Comparison of ENCODE assay signal across 2 cellular contexts in the genomic region with DNA sequence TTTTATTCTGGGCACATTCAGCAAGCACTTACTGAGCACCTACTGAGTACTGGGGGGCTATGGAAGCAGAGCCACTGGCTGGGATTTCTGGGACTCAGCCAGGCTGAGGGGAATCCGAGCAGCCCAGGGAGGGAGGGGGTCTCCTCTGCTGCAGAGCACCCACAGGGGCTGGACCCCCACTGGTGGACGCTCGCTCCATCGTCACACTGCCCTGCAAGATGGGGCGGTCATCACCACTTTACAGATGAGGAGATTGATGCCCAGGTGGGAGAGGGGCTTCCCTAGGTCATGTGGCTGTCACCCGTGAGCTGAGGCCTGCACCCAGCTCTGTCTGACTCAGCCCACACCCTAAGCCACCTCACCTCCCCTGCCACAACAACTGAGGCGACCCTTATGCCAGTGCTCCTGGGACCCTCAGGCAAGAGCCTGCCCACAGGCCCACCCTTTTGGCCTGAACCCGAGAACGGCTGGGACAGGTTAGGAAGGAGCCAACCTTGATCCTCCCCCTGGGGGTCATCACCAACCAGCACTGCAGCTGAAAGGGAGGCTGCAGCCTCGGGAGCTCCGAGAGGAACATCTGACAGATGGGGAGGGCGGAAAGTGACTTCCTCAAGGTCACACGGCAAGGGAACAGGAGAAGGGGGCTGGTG.
TF ChIP-seq lines count a peak whose summit lies in the region.

No MANE protein-coding gene starts in this region.

TF ChIP-seq in SK-N-SH, 30 proteins besides CTCF, POLR2A, EP300 and RAD21 (continued from another document):
- TF ChIP-seq NRF1 (IDR thresholded peaks at IDR 0.05; ENCODE audit: low read depth, low read length) (no peak), PBX3 (IDR thresholded peaks at IDR 0.05) (no peak), FOXJ3 (CRISPR knock-in tag; IDR thresholded peaks at IDR 0.05) (no peak), ELF1 (IDR thresholded peaks at IDR 0.05) (no peak)
- TF ChIP-seq, protein P1, sequence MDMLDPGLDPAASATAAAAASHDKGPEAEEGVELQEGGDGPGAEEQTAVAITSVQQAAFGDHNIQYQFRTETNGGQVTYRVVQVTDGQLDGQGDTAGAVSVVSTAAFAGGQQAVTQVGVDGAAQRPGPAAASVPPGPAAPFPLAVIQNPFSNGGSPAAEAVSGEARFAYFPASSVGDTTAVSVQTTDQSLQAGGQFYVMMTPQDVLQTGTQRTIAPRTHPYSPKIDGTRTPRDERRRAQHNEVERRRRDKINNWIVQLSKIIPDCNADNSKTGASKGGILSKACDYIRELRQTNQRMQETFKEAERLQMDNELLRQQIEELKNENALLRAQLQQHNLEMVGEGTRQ (IDR thresholded peaks at IDR 0.05; ENCODE audit: borderline replicate concordance, low read depth, low read length), result no peak
TF ChIP-seq in SK-N-SH: peak in this region for 0.

TF ChIP-seq in SK-N-SH treated with all-trans-retinoic acid at 6 μM for 48 hours, 23 proteins besides CTCF, POLR2A, EP300 and RAD21 (continued from another document):
- TF ChIP-seq TOX (CRISPR knock-in tag; IDR thresholded peaks at IDR 0.05; ENCODE audit: borderline replicate concordance) (no peak), ZNF565 (CRISPR knock-in tag; conservative IDR thresholded peaks at IDR 0.05; ENCODE audit: low read depth) (no peak), RARB (CRISPR knock-in tag; IDR thresholded peaks at IDR 0.05) (no peak), CSDC2 (CRISPR knock-in tag; IDR thresholded peaks at IDR 0.05) (no peak), GLIS3 (CRISPR knock-in tag; IDR thresholded peaks at IDR 0.05) (no peak), ISL1 (CRISPR knock-in tag; IDR thresholded peaks at IDR 0.05) (no peak), CREB5 (CRISPR knock-in tag; IDR thresholded peaks at IDR 0.05; ENCODE audit: low read depth) (no peak), BACH2 (CRISPR knock-in tag; IDR thresholded peaks at IDR 0.05; ENCODE audit: borderline replicate concordance) (no peak), ZC3H10 (CRISPR knock-in tag; IDR thresholded peaks at IDR 0.05) (no peak), SNAI2 (CRISPR knock-in tag; IDR thresholded peaks at IDR 0.05) (no peak), ARNTL (CRISPR knock-in tag; IDR thresholded peaks at IDR 0.05; ENCODE audit: borderline replicate concordance, low read depth) (no peak), ZFP3 (CRISPR knock-in tag; IDR thresholded peaks at IDR 0.05) (no peak), ZNF70 (CRISPR knock-in tag; IDR thresholded peaks at IDR 0.05) (no peak)
- TF ChIP-seq, protein P2, sequence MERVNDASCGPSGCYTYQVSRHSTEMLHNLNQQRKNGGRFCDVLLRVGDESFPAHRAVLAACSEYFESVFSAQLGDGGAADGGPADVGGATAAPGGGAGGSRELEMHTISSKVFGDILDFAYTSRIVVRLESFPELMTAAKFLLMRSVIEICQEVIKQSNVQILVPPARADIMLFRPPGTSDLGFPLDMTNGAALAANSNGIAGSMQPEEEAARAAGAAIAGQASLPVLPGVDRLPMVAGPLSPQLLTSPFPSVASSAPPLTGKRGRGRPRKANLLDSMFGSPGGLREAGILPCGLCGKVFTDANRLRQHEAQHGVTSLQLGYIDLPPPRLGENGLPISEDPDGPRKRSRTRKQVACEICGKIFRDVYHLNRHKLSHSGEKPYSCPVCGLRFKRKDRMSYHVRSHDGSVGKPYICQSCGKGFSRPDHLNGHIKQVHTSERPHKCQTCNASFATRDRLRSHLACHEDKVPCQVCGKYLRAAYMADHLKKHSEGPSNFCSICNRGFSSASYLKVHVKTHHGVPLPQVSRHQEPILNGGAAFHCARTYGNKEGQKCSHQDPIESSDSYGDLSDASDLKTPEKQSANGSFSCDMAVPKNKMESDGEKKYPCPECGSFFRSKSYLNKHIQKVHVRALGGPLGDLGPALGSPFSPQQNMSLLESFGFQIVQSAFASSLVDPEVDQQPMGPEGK (CRISPR knock-in tag; IDR thresholded peaks at IDR 0.05; ENCODE audit: borderline replicate concordance), result no peak
- TF ChIP-seq, protein P3, sequence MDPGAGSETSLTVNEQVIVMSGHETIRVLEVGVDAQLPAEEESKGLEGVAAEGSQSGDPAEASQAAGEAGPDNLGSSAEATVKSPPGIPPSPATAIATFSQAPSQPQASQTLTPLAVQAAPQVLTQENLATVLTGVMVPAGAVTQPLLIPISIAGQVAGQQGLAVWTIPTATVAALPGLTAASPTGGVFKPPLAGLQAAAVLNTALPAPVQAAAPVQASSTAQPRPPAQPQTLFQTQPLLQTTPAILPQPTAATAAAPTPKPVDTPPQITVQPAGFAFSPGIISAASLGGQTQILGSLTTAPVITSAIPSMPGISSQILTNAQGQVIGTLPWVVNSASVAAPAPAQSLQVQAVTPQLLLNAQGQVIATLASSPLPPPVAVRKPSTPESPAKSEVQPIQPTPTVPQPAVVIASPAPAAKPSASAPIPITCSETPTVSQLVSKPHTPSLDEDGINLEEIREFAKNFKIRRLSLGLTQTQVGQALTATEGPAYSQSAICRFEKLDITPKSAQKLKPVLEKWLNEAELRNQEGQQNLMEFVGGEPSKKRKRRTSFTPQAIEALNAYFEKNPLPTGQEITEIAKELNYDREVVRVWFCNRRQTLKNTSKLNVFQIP (CRISPR knock-in tag; IDR thresholded peaks at IDR 0.05; ENCODE audit: borderline replicate concordance, low read depth), result no peak
- TF ChIP-seq, protein P4, sequence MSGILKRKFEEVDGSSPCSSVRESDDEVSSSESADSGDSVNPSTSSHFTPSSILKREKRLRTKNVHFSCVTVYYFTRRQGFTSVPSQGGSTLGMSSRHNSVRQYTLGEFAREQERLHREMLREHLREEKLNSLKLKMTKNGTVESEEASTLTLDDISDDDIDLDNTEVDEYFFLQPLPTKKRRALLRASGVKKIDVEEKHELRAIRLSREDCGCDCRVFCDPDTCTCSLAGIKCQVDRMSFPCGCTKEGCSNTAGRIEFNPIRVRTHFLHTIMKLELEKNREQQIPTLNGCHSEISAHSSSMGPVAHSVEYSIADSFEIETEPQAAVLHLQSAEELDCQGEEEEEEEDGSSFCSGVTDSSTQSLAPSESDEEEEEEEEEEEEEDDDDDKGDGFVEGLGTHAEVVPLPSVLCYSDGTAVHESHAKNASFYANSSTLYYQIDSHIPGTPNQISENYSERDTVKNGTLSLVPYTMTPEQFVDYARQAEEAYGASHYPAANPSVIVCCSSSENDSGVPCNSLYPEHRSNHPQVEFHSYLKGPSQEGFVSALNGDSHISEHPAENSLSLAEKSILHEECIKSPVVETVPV (CRISPR knock-in tag; IDR thresholded peaks at IDR 0.05), result no peak
TF ChIP-seq in SK-N-SH treated with all-trans-retinoic acid at 6 μM for 48 hours: peak in this region for 0.
